9 cellular contexts compared by ENCODE assay signal in the genomic region with DNA sequence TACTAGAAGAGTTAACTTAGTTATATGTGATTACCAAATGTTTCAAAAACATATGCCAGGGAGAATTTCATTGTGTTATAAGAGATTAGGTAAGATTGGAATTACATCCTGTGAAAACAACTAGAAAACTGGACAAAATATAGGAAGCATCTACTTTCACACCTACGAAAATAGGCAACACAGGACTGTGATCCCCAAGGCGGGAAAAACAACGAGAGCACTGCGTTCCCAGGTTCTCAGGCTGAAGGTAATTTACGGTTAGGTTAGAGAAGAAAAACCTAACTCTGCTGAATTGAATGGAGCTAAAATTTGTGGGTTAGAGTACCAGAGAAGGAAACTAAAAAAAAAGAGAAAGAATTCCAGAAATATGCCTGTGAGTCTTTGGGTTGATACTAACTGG. TPM values are rescaled to one million over a fixed set of nuclear protein-coding genes. Genes with fewer than 3 reads are reported as not detected.
"Had no signal": no experiment of that assay in that cellular context is flagged by ENCODE, and none has a peak within 500 bp of the region (broad histone marks: within the 10 kb centered on the region; RNA-seq: fewer than 3 reads in every experiment).

No MANE protein-coding gene starts in this region.

- FAIRE-seq: H54, HTR-8/SVneo had no signal

- DNase-seq: GOT3, H9, HCEC 1CT, Kasumi-1, KG1 had no signal

RNA-seq across cellular contexts. Expression of a gene that starts 28.4 kb away (rescaled TPM):
- total RNA-seq: H9, HT-29 had no signal
- polyA plus RNA-seq: IgD-negative memory B cell had no signal
